In genomic region chr2:112646791-112647720, GRCh38 we compare ENCODE assay signal across 8 cellular contexts. TPM values are rescaled to one million over a fixed set of nuclear protein-coding genes. Genes with fewer than 3 reads are reported as not detected.
DNase-seq lines count a peak whose midpoint lies in the region; ATAC-seq and TF ChIP-seq lines count a peak whose summit lies in the region.

No MANE protein-coding gene starts in this region.

- no peak for TF ChIP-seq CTCF in BE2C (IDR thresholded peaks at IDR 0.05; ENCODE audit: low read depth, low read length)
- TF ChIP-seq CTCF in foreskin fibroblast (IDR thresholded peaks at IDR 0.05; ENCODE audit: low read depth, low read length): no peak

- H3K36me3 Mint-ChIP-seq in T-helper 17 cell (ENCODE audit: low read depth): peaks cover 6% of the 10 kb centered on the region

- H3K4me1 ChIP-seq in BE2C: 0 out of 2 replicates have a peak, but pooled peaks cover 4% of the 10 kb centered on the region
- H3K4me1 ChIP-seq in HAP-1: peaks cover 20% of the 10 kb centered on the region

- H3K4me3 ChIP-seq in BE2C (ENCODE audit: low read depth, low read length): peak overlapping the region; percentile 83
- H3K4me3 ChIP-seq in HAP-1: peak overlapping the region; percentile 79
- H3K4me3 ChIP-seq in foreskin fibroblast (ENCODE audit: low read depth in 1 of 2, low read length in 2 of 2): peak overlapping the region; percentile 75 to 87
- peak overlapping the region; percentile 94 for H3K4me3 ChIP-seq in skeletal muscle cell (ENCODE audit: low read depth, low read length)

- peaks cover 53% of the 10 kb centered on the region for H3K4me1 Mint-ChIP-seq in T-helper 17 cell

- H3K4me3 Mint-ChIP-seq in T-helper 17 cell: peak overlapping the region; percentile 93

- no peaks in the 10 kb centered on the region for H3K27me3 Mint-ChIP-seq in T-helper 17 cell

- no peaks in the 10 kb centered on the region for H3K27me3 ChIP-seq in BE2C
- no peaks in the 10 kb centered on the region for H3K27me3 ChIP-seq in HAP-1 (ENCODE audit: low read depth)

- peaks cover 44% of the 10 kb centered on the region for H3K36me3 ChIP-seq in BE2C
- H3K36me3 ChIP-seq in HAP-1 (replicated peaks): peaks cover 45% of the 10 kb centered on the region

- DNase-seq in BE2C (no peak), HAP-1 (ENCODE audit: low spot score in 2 of 2) (peak in 1 of 2 experiments; percentile 30), T-helper 17 cell (no peak), foreskin fibroblast (no peak), skeletal muscle cell (ENCODE audit: low read depth) (no peak), T-helper 9 cell (no peak)

- ATAC-seq in T-helper 17 cell: no peak
- no peak for ATAC-seq in GM19324 (IDR thresholded peaks at IDR 0.05; ENCODE audit: low FRiP score, unreplicated experiment)
- no peak for ATAC-seq in HG02981 (IDR thresholded peaks at IDR 0.05; ENCODE audit: unreplicated experiment)

- peak overlapping the region; percentile 88 for H3K27ac Mint-ChIP-seq in T-helper 17 cell

- in situ Hi-C loops in HAP-1 (cut with MboI; ENCODE audit: low sequenced_read_pairs): no loop called here

- H3K9me3 ChIP-seq in BE2C: no peaks in the 10 kb centered on the region
- H3K9me3 ChIP-seq in HAP-1: no peaks in the 10 kb centered on the region
- H3K9me3 ChIP-seq in T-helper 17 cell (ENCODE audit: control insufficient read depth, low read length, poor library complexity, severe bottlenecking): no peaks in the 10 kb centered on the region

RNA-seq across cellular contexts. Expression of gene SLC20A1, which starts 1.3 kb away (rescaled TPM):
- 24.0 TPM for polyA plus RNA-seq in BE2C (2012; ENCODE audit: insufficient read depth, insufficient read length, low read depth)
- total RNA-seq in T-helper 17 cell: 100 to 1,000 TPM; 113 to 130 TPM
